Comparison of ENCODE assay signal across 10 cellular contexts in the genomic region with DNA sequence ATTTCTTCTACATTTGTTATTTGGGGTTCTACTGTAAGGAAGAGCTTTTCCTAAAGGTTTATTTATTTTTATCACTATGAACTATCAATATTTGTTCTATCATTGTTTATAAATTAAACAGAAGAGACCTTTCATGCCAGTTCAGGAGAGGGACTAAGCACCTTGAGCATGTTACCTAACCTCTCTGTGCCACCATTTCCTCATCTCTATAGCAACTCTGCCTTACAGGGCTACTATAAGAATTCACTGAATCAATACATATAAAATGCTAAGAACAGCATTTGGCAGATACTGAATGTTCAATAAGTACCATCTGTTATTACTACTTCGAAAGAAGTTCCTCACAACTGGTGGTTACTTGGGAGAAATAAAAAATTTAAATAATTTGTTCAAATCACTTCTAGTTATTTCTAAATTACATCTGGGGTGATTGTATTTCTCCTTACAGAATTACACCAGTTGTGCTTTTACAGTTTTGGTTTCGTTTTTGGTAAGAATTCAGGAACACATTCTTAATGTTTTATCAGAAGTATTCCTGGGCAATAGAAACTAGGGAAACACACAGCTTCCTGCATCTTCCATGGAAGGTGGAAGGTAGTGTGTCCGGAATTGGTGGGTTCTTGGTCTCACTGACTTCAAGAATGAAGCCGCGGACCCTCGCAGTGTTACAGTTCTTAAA. TPM values are rescaled to one million over a fixed set of nuclear protein-coding genes. Genes with fewer than 3 reads are reported as not detected.
DNase-seq lines count a peak whose midpoint lies in the region; ATAC-seq and TF ChIP-seq lines count a peak whose summit lies in the region.
"Had no signal": no experiment of that assay in that cellular context is flagged by ENCODE, and none has a peak within 500 bp of the region (broad histone marks: within the 10 kb centered on the region; RNA-seq: fewer than 3 reads in every experiment).

No MANE protein-coding gene starts in this region.

- no peaks in the 10 kb centered on the region for H3K4me1 ChIP-seq in naive thymus-derived CD4-positive, alpha-beta T cell (ENCODE audit: control insufficient read depth in 2 of 2, insufficient read depth in 2 of 2, low read length in 2 of 2)

- peak; percentile 45 for ATAC-seq in HG02798 (IDR thresholded peaks at IDR 0.05; ENCODE audit: poor library complexity, unreplicated experiment)
- ATAC-seq in activated CD8-positive, alpha-beta T cell treated with anti-CD3 and anti-CD28 coated beads for 36 hours, result peak; percentile 74
- ATAC-seq in naive thymus-derived CD4-positive, alpha-beta T cell, result peak; percentile 78
- ATAC-seq in GM18519 (IDR thresholded peaks at IDR 0.05; ENCODE audit: low FRiP score, unreplicated experiment), result no peak

- H3K27ac ChIP-seq in naive thymus-derived CD4-positive, alpha-beta T cell (ENCODE audit: low read depth, low read length), result peak overlapping the region; percentile 83

- no peaks in the 10 kb centered on the region for H3K27me3 Mint-ChIP-seq in activated CD8-positive, alpha-beta T cell treated with anti-CD3 and anti-CD28 coated beads for 36 hours
- peaks cover 0 to 5% (median 0%) of the 10 kb centered on the region in 5 donors for H3K27me3 Mint-ChIP-seq in naive thymus-derived CD4-positive, alpha-beta T cell

- peak overlapping the region; percentile 84 for H3K4me3 Mint-ChIP-seq in activated CD8-positive, alpha-beta T cell treated with anti-CD3 and anti-CD28 coated beads for 36 hours
- H3K4me3 Mint-ChIP-seq in naive thymus-derived CD4-positive, alpha-beta T cell, result peak overlapping the region; percentile 89 to 99 (median 96)

- H3K36me3 ChIP-seq in naive thymus-derived CD4-positive, alpha-beta T cell (ENCODE audit: control insufficient read depth in 2 of 3, insufficient read depth in 3 of 3, low read length in 3 of 3), result no peaks in the 10 kb centered on the region

- no peak for TF ChIP-seq CTCF in activated CD8-positive, alpha-beta T cell treated with anti-CD3 and anti-CD28 coated beads for 36 hours (IDR thresholded peaks at IDR 0.05)

- H3K36me3 Mint-ChIP-seq in activated CD8-positive, alpha-beta T cell treated with anti-CD3 and anti-CD28 coated beads for 36 hours (ENCODE audit: low read depth), result no peaks in the 10 kb centered on the region
- no peaks in the 10 kb centered on the region for H3K36me3 Mint-ChIP-seq in naive thymus-derived CD4-positive, alpha-beta T cell

- peak overlapping the region; percentile 93 for H3K27ac Mint-ChIP-seq in activated CD8-positive, alpha-beta T cell treated with anti-CD3 and anti-CD28 coated beads for 36 hours
- H3K27ac Mint-ChIP-seq in naive thymus-derived CD4-positive, alpha-beta T cell, result peak overlapping the region; percentile 92 to 99 (median 97)

- intact Hi-C loops in activated CD8-positive, alpha-beta T cell treated with anti-CD3 and anti-CD28 coated beads for 36 hours (cut with micrococcal nuclease), result no loop called here
- intact Hi-C loops in naive thymus-derived CD4-positive, alpha-beta T cell (cut with micrococcal nuclease), result loop anchor here (1.0 to 5.0 kb wide), 6 partner anchors 21 to 1141 kb away; a partner anchor contains a TSS

- CTCF ChIA-PET in activated CD8-positive, alpha-beta T cell treated with anti-CD3 and anti-CD28 coated beads for 36 hours (lab: Charles Lee), result interaction anchor here (0.6 to 2.1 kb wide), 3 partner anchors 28 to 1533 kb away, joined by 4 to 5 read pairs (median 4); a partner anchor contains a TSS
- CTCF ChIA-PET in naive thymus-derived CD4-positive, alpha-beta T cell (lab: Charles Lee), result interaction anchor here (0.7 to 1.1 kb wide), 4 partner anchors 21 to 240 kb away, joined by 3 read pairs; a partner anchor contains a TSS

- no peaks in the 10 kb centered on the region for H3K9me3 ChIP-seq in naive thymus-derived CD4-positive, alpha-beta T cell (ENCODE audit: control insufficient read depth in 2 of 3, low read length in 3 of 3)

- H3K9me3 Mint-ChIP-seq in activated CD8-positive, alpha-beta T cell treated with anti-CD3 and anti-CD28 coated beads for 36 hours, result no peaks in the 10 kb centered on the region
- H3K9me3 Mint-ChIP-seq in naive thymus-derived CD4-positive, alpha-beta T cell, result no peaks in the 10 kb centered on the region

- H3K4me3 ChIP-seq in naive thymus-derived CD4-positive, alpha-beta T cell (ENCODE audit: low read length), result peak overlapping the region; percentile 76

- H3K27me3 ChIP-seq in naive thymus-derived CD4-positive, alpha-beta T cell (ENCODE audit: control insufficient read depth in 2 of 2, insufficient read depth in 2 of 2, low read length in 2 of 2), result no peaks in the 10 kb centered on the region

- peaks cover 9% of the 10 kb centered on the region for H3K4me1 Mint-ChIP-seq in activated CD8-positive, alpha-beta T cell treated with anti-CD3 and anti-CD28 coated beads for 36 hours (ENCODE audit: low read depth)
- H3K4me1 Mint-ChIP-seq in naive thymus-derived CD4-positive, alpha-beta T cell, result peaks cover 0 to 19% (median 11%) of the 10 kb centered on the region in 7 donors

- DNase-seq in EH (ENCODE audit: low read depth) (peak; percentile 27), NCI-H2107 treated with DMSO at 0.1 percent for 48 hours (lab: John Stamatoyannopoulos, UW; ENCODE audit: unreplicated experiment) (no peak)
- DNase-seq in activated CD8-positive, alpha-beta T cell treated with anti-CD3 and anti-CD28 coated beads for 36 hours, result no peak
- DNase-seq in naive thymus-derived CD4-positive, alpha-beta T cell, result peak in 4 of 9 donors; percentile 10 to 58 (median 38)
- no peak for DNase-seq in activated CD4-positive, alpha-beta T cell treated with anti-CD3 and anti-CD28 coated beads, Interleukin-2, amount 50 U/mL, for 1 hour
- DNase-seq in stimulated activated CD4-positive, alpha-beta T cell treated with anti-CD3 and anti-CD28 coated beads, Interleukin-2, amount 100 ng/mL, for 48 hours, result no peak

- POLR2A ChIA-PET in activated CD8-positive, alpha-beta T cell treated with anti-CD3 and anti-CD28 coated beads for 36 hours (lab: Charles Lee), result no interaction called here
- POLR2A ChIA-PET in naive thymus-derived CD4-positive, alpha-beta T cell (lab: Charles Lee), result interaction anchor here (0.6 to 2.0 kb wide), 10 partner anchors 12 to 1150 kb away, joined by 3 to 14 read pairs (median 3); a partner anchor contains a TSS

RNA-seq across cellular contexts. Expression of a gene that starts 32.9 kb away (rescaled TPM):
- not detected for total RNA-seq in activated CD8-positive, alpha-beta T cell treated with anti-CD3 and anti-CD28 coated beads for 36 hours
- 10 to 100 TPM in 2 of 5 experiments, not detected in 3; 10.3 to 37.7 TPM for total RNA-seq in naive thymus-derived CD4-positive, alpha-beta T cell
- not detected for polyA plus RNA-seq in naive thymus-derived CD4-positive, alpha-beta T cell
- total RNA-seq: activated CD8-positive, alpha-beta memory T cell treated with anti-CD3 and anti-CD28 coated beads for 36 hours; lung microvascular endothelial cell had no signal

RNA-seq across cellular contexts. Expression of a gene that starts 47.0 kb away (rescaled TPM):
- total RNA-seq in activated CD8-positive, alpha-beta T cell treated with anti-CD3 and anti-CD28 coated beads for 36 hours, result under 1 TPM; 0.67 to 0.99 TPM
- 10 to 100 TPM in 2 of 5 experiments, under 1 TPM in 2, not detected in 1; 0.36 to 30.5 (median 6.7) TPM for total RNA-seq in naive thymus-derived CD4-positive, alpha-beta T cell
- 1 to 10 TPM; 1.1 to 6.0 TPM for polyA plus RNA-seq in naive thymus-derived CD4-positive, alpha-beta T cell
